ENCODE assay signal across 13 cellular contexts in genomic region chr4:152957437-152958185, GRCh38. TPM values are rescaled to one million over a fixed set of nuclear protein-coding genes. Genes with fewer than 3 reads are reported as not detected.
DNase-seq lines count a peak whose midpoint lies in the region; ATAC-seq, FAIRE-seq and TF ChIP-seq lines count a peak whose summit lies in the region.
"Had no signal": no experiment of that assay in that cellular context is flagged by ENCODE, and none has a peak within 500 bp of the region (broad histone marks: within the 10 kb centered on the region; RNA-seq: fewer than 3 reads in every experiment).

No MANE protein-coding gene starts in this region.

- no peak overlapping the region for H3K23ac ChIP-seq in H9 (ENCODE audit: insufficient read length, low read depth, low read length)

- CTCF ChIA-PET in K562 (lab: Yijun Ruan, JAX; ENCODE audit: low intra/inter-chr PET ratio): no interaction called here
- CTCF ChIA-PET in activated naive CD4-positive, alpha-beta T cell treated with anti-CD3 and anti-CD28 coated beads for 36 hours (lab: Charles Lee): no interaction called here
- CTCF ChIA-PET in OCI-LY7 (lab: Charles Lee; ENCODE audit: unreplicated experiment): no interaction called here

- no peak overlapping the region for H2BK20ac ChIP-seq in H9 (ENCODE audit: low read depth, low read length, poor library complexity, severe bottlenecking)

- H2BK12ac ChIP-seq in H9 (ENCODE audit: insufficient read length, low read depth, low read length): no peak overlapping the region

- intact Hi-C loops in K562 (cut with micrococcal nuclease) (no loop called here), kidney (cut with DNase I) (no loop called here), OCI-LY7 (cut with micrococcal nuclease; ENCODE audit: unreplicated experiment) (no loop called here)
- intact Hi-C loops in activated naive CD4-positive, alpha-beta T cell treated with anti-CD3 and anti-CD28 coated beads for 36 hours (cut with micrococcal nuclease): no loop called here

- peak overlapping the region in 2 of 3 experiments; percentile 32 to 87; a peak in 6 of 7 replicates for H3K27ac Mint-ChIP-seq in H9
- no peak overlapping the region for H3K27ac Mint-ChIP-seq in activated naive CD4-positive, alpha-beta T cell treated with anti-CD3 and anti-CD28 coated beads for 36 hours
- H3K27ac Mint-ChIP-seq: CD4-positive, CD25-positive, alpha-beta regulatory T cell; mesothelial cell of epicardium had no signal

- H3K9me2 ChIP-seq in OCI-LY7 (ENCODE audit: insufficient read depth, low read length): no peaks in the 10 kb centered on the region

- H3K27me3 ChIP-seq in H9 (ENCODE audit: insufficient read depth, low read length): no peaks in the 10 kb centered on the region
- H3K27me3 ChIP-seq in K562 (ENCODE audit: control insufficient read depth in 2 of 2, insufficient read depth in 2 of 2, low read length in 2 of 2): peaks cover 0 to 15% of the 10 kb centered on the region in 2 experiments; a peak in 2 of 5 replicates
- H3K27me3 ChIP-seq in parathyroid adenoma (ENCODE audit: control insufficient read depth, insufficient read depth, low read length): no peaks in the 10 kb centered on the region
- H3K27me3 ChIP-seq: suprapubic skin had no signal

- H3K18ac ChIP-seq in H9 (ENCODE audit: insufficient read length, low read depth, low read length): no peak overlapping the region

- no peak for TF ChIP-seq EP300 in K562 (IDR thresholded peaks at IDR 0.05; ENCODE audit: low read length)

- H2AFZ ChIP-seq in H9 (ENCODE audit: low read length): no peak overlapping the region
- H2AFZ ChIP-seq in K562 (ENCODE audit: low read depth, low read length): peak overlapping the region; percentile 5; the same call in 1 of the 2 replicates
- peak overlapping the region; percentile 53 for H2AFZ ChIP-seq in parathyroid adenoma
- H2AFZ ChIP-seq in OCI-LY7 (ENCODE audit: low read length): no peak overlapping the region

- no peak overlapping the region for H2BK120ac ChIP-seq in H9 (ENCODE audit: low read depth, low read length, poor library complexity, severe bottlenecking)

- H2BK15ac ChIP-seq in H9 (ENCODE audit: low read depth, low read length): no peak overlapping the region

- H3K79me2 ChIP-seq in H9 (ENCODE audit: insufficient read depth, low read length) (peaks cover 3% of the 10 kb centered on the region), K562 (ENCODE audit: control insufficient read depth, insufficient read depth, low read length) (no peaks in the 10 kb centered on the region), parathyroid adenoma (peaks cover 4% of the 10 kb centered on the region), OCI-LY7 (ENCODE audit: insufficient read depth, low read depth, low read length) (no peaks in the 10 kb centered on the region)

- TF ChIP-seq RAD21 in K562 (CRISPR knock-in tag; conservative IDR thresholded peaks at IDR 0.05 in 1 of 2, IDR thresholded peaks at IDR 0.05 in 1 of 2): peak in 1 of 2 experiments; percentile 9; a peak in 1 of 4 replicates

- no peak; the same call in 2 of the 3 replicates for TF ChIP-seq CTCF in H9 (conservative IDR thresholded peaks at IDR 0.05)
- TF ChIP-seq CTCF in K562 (IDR thresholded peaks at IDR 0.05 in 2 of 3, conservative IDR thresholded peaks at IDR 0.05 in 1 of 3; ENCODE audit: insufficient read depth in 2 of 3, low read depth in 1 of 3, low read length in 3 of 3): 0 out of 6 replicates have a peak, but pooled peaks of 2 of the 3 experiments have one; percentile 23 to 26
- TF ChIP-seq CTCF in kidney (IDR thresholded peaks at IDR 0.05; ENCODE audit: borderline replicate concordance, extremely low read depth, insufficient read depth): no peak
- TF ChIP-seq CTCF in parathyroid adenoma (IDR thresholded peaks at IDR 0.05): no peak
- TF ChIP-seq CTCF in OCI-LY7 (conservative IDR thresholded peaks at IDR 0.05; ENCODE audit: low read length): no peak

- H2AK5ac ChIP-seq in H9 (ENCODE audit: insufficient read length, low read length): no peak overlapping the region

- H4K8ac ChIP-seq in H9 (replicated peaks; ENCODE audit: insufficient read length, low read depth, low read length): no peak overlapping the region

- H3K4me3 ChIP-seq in K562 (no peak overlapping the region), kidney (ENCODE audit: low read length in 2 of 2) (peak overlapping the region in 1 of 2 donors; percentile 3), parathyroid adenoma (ENCODE audit: low read depth, low read length) (no peak overlapping the region), OCI-LY7 (ENCODE audit: low read depth, low read length, poor library complexity, severe bottlenecking) (no peak overlapping the region)
- H3K4me3 ChIP-seq: suprapubic skin had no signal

- H4K20me1 ChIP-seq in H9 (ENCODE audit: control insufficient read depth, insufficient read depth, insufficient read length): no peaks in the 10 kb centered on the region
- H4K20me1 ChIP-seq in K562 (replicated peaks; ENCODE audit: control insufficient read depth, insufficient read depth, low read length): no peaks in the 10 kb centered on the region
- no peaks in the 10 kb centered on the region for H4K20me1 ChIP-seq in OCI-LY7 (ENCODE audit: insufficient read depth, low read length)

- H3K36me3 ChIP-seq in K562 (ENCODE audit: control insufficient read depth, insufficient read depth, low read length): no peaks in the 10 kb centered on the region
- no peaks in the 10 kb centered on the region for H3K36me3 ChIP-seq in kidney (ENCODE audit: control insufficient read depth in 1 of 2, insufficient read depth in 2 of 2, low read length in 2 of 2)
- H3K36me3 ChIP-seq in parathyroid adenoma (ENCODE audit: control insufficient read depth, insufficient read depth, low read length): no peaks in the 10 kb centered on the region
- H3K36me3 ChIP-seq in OCI-LY7 (ENCODE audit: insufficient read depth, low read length): no peaks in the 10 kb centered on the region

- ATAC-seq in K562: peak; percentile 85

- no peak for DNase-seq in H9
- peak; percentile 14 to 47 (median 36) for DNase-seq in K562 (ENCODE audit: extremely low read depth in 1 of 4, low spot score in 3 of 4)
- DNase-seq in kidney: no peak
- DNase-seq in activated naive CD4-positive, alpha-beta T cell treated with anti-CD3 and anti-CD28 coated beads for 36 hours: no peak
- no peak for DNase-seq in OCI-LY7 (ENCODE audit: low spot score)
- no peak for DNase-seq in NCI-H187 (lab: John Stamatoyannopoulos, UW)
- DNase-seq in activated effector memory CD4-positive, alpha-beta T cell treated with anti-CD3 and anti-CD28 coated beads, Interleukin-2, amount 50 U/mL, for 16 hours: no peak
- DNase-seq: CD4-positive, CD25-positive, alpha-beta regulatory T cell; NCI-H2171 treated with DMSO at 0.1 percent for 48 hours; stimulated activated CD4-positive, alpha-beta T cell treated with anti-CD3 and anti-CD28 coated beads, Interleukin-2, amount 100 ng/mL, for 48 hours had no signal

- no TSS peak for BruUV-seq in K562 (replicated peaks; lab: Mats Ljungman, UMichigan)
- BruUV-seq in OCI-LY7 (replicated peaks; lab: Mats Ljungman, UMichigan): no TSS peak

- no peaks in the 10 kb centered on the region for H3K23me2 ChIP-seq in H9 (ENCODE audit: insufficient read length, low read depth, low read length, poor library complexity, severe bottlenecking)

- H3K9me3 Mint-ChIP-seq in H9: no peaks in the 10 kb centered on the region
- H3K9me3 Mint-ChIP-seq in activated naive CD4-positive, alpha-beta T cell treated with anti-CD3 and anti-CD28 coated beads for 36 hours: no peaks in the 10 kb centered on the region
- H3K9me3 Mint-ChIP-seq: CD4-positive, CD25-positive, alpha-beta regulatory T cell; mesothelial cell of epicardium had no signal

- peaks cover 18 to 70% (median 33%) of the 10 kb centered on the region in 3 experiments for H3K36me3 Mint-ChIP-seq in H9 (ENCODE audit: insufficient read depth in 1 of 3, low read depth in 3 of 3)
- H3K36me3 Mint-ChIP-seq in activated naive CD4-positive, alpha-beta T cell treated with anti-CD3 and anti-CD28 coated beads for 36 hours (ENCODE audit: low read depth): no peaks in the 10 kb centered on the region
- H3K36me3 Mint-ChIP-seq: CD4-positive, CD25-positive, alpha-beta regulatory T cell had no signal

- H4K91ac ChIP-seq in H9 (ENCODE audit: insufficient read length, low read depth, low read length): no peak overlapping the region

- H3K4ac ChIP-seq in H9 (ENCODE audit: low read depth, low read length): no peak overlapping the region

- no CpG with 5 or more reads among the region's 11 CpGs for WGBS in H9 (ENCODE audit: extremely low coverage, insufficient read length, low lambda C conversion rate)
- under 1% methylated on average over 11 of the region's 11 CpGs for WGBS in K562 (ENCODE audit: insufficient coverage, low coverage, missing lambda C conversion rate)

- peaks cover 16% of the 10 kb centered on the region in 2 experiments; a peak in 3 of 4 replicates for H3K4me1 Mint-ChIP-seq in H9
- H3K4me1 Mint-ChIP-seq in activated naive CD4-positive, alpha-beta T cell treated with anti-CD3 and anti-CD28 coated beads for 36 hours (ENCODE audit: low read depth): no peaks in the 10 kb centered on the region
- H3K4me1 Mint-ChIP-seq: CD4-positive, CD25-positive, alpha-beta regulatory T cell had no signal

- H3T11ph ChIP-seq in H9 (ENCODE audit: low read length): no peak overlapping the region

- H3K4me2 ChIP-seq in H9 (ENCODE audit: insufficient read depth, insufficient read length, low read length): no peak overlapping the region
- H3K4me2 ChIP-seq in K562 (ENCODE audit: insufficient read depth, low read length): peak overlapping the region; percentile 45; the same call in 1 of the 2 replicates
- H3K4me2 ChIP-seq in parathyroid adenoma (ENCODE audit: low read length): peak overlapping the region; percentile 40
- no peak overlapping the region for H3K4me2 ChIP-seq in OCI-LY7 (ENCODE audit: low read length)

- no peak overlapping the region for H3K27ac ChIP-seq in H9 (ENCODE audit: insufficient read length, low read depth, low read length)
- no peak overlapping the region for H3K27ac ChIP-seq in K562 (ENCODE audit: extremely low read depth, low read depth, low read length)
- peak overlapping the region; percentile 9 to 59 for H3K27ac ChIP-seq in kidney (ENCODE audit: low read depth in 2 of 2, low read length in 2 of 2)
- H3K27ac ChIP-seq in parathyroid adenoma: peak overlapping the region; percentile 64
- no peak overlapping the region for H3K27ac ChIP-seq in OCI-LY7 (ENCODE audit: low read depth, low read length, poor library complexity, severe bottlenecking)
- H3K27ac ChIP-seq: suprapubic skin had no signal

- POLR2A ChIA-PET in K562 (lab: Yijun Ruan, JAX): interaction anchor here (1.5 kb wide), 1 partner anchor 49 kb away, joined by 3 read pairs; no protein-coding TSS in a partner anchor
- POLR2A ChIA-PET in OCI-LY7 (lab: Charles Lee): no interaction called here

- H2BK5ac ChIP-seq in H9 (ENCODE audit: insufficient read length, low read length): peak overlapping the region; percentile 38

- in situ Hi-C loops in K562 (cut with MboI): no loop called here

- H3K9me3 ChIP-seq in H9 (ENCODE audit: control insufficient read depth, low read depth, low read length) (no peaks in the 10 kb centered on the region), K562 (replicated peaks; ENCODE audit: control insufficient read depth, insufficient read depth, low read depth, low read length) (no peaks in the 10 kb centered on the region), kidney (ENCODE audit: control insufficient read depth in 1 of 2, low read length in 2 of 2) (no peaks in the 10 kb centered on the region), parathyroid adenoma (ENCODE audit: control insufficient read depth, low read length) (no peaks in the 10 kb centered on the region), OCI-LY7 (ENCODE audit: low read length) (no peaks in the 10 kb centered on the region)
- H3K9me3 ChIP-seq: suprapubic skin had no signal

- H3K4me1 ChIP-seq in H9 (ENCODE audit: insufficient read depth, low read length): no peaks in the 10 kb centered on the region; the same call in 1 of the 2 replicates
- H3K4me1 ChIP-seq in K562 (replicated peaks in 1 of 2; ENCODE audit: control insufficient read depth in 2 of 2, insufficient read depth in 2 of 2, low read length in 2 of 2): peaks cover 7 to 25% of the 10 kb centered on the region in 2 experiments
- peaks cover 11 to 14% of the 10 kb centered on the region in 2 donors for H3K4me1 ChIP-seq in kidney (ENCODE audit: control insufficient read depth in 1 of 2, insufficient read depth in 1 of 2, low read depth in 1 of 2, low read length in 2 of 2)
- peaks cover 38% of the 10 kb centered on the region for H3K4me1 ChIP-seq in parathyroid adenoma
- no peaks in the 10 kb centered on the region for H3K4me1 ChIP-seq in OCI-LY7 (ENCODE audit: insufficient read depth, low read length, poor library complexity, severe bottlenecking)

- H3K9ac ChIP-seq in H9 (ENCODE audit: extremely low read depth, insufficient read length, low read length): peak overlapping the region; percentile 22
- H3K9ac ChIP-seq in K562 (ENCODE audit: insufficient read depth in 1 of 2, low read depth in 2 of 2, low read length in 2 of 2): no peak overlapping the region
- no peak overlapping the region for H3K9ac ChIP-seq in kidney (ENCODE audit: low read length in 2 of 2)
- H3K9ac ChIP-seq in parathyroid adenoma: no peak overlapping the region

- peak overlapping the region; percentile 71 for H3K56ac ChIP-seq in H9 (ENCODE audit: insufficient read length, low read depth, low read length)

- FAIRE-seq in K562 (lab: Jason Lieb, UNC) (no peak), kidney (lab: Jason Lieb, UNC) (peak; percentile 44)

- H4K5ac ChIP-seq in H9 (ENCODE audit: insufficient read length, low read depth, low read length): no peak overlapping the region

- no peaks in the 10 kb centered on the region for H3K9me1 ChIP-seq in K562 (ENCODE audit: control insufficient read depth, insufficient read depth, low read length)

- no peak overlapping the region for H3K4me3 Mint-ChIP-seq in H9
- H3K4me3 Mint-ChIP-seq in activated naive CD4-positive, alpha-beta T cell treated with anti-CD3 and anti-CD28 coated beads for 36 hours: no peak overlapping the region
- H3K4me3 Mint-ChIP-seq: CD4-positive, CD25-positive, alpha-beta regulatory T cell; mesothelial cell of epicardium had no signal

- TF ChIP-seq POLR2A in K562 (conservative IDR thresholded peaks at IDR 0.05): no peak

- no peak overlapping the region for H3K14ac ChIP-seq in H9 (ENCODE audit: insufficient read depth, low read length)

- H3K79me1 ChIP-seq in H9 (ENCODE audit: insufficient read depth, low read depth, low read length, poor library complexity, severe bottlenecking): peaks cover 5% of the 10 kb centered on the region

- H3K27me3 Mint-ChIP-seq in H9 (ENCODE audit: low read depth): no peaks in the 10 kb centered on the region
- H3K27me3 Mint-ChIP-seq in activated naive CD4-positive, alpha-beta T cell treated with anti-CD3 and anti-CD28 coated beads for 36 hours (ENCODE audit: low read depth): no peaks in the 10 kb centered on the region

RNA-seq across cellular contexts. Expression of gene FHDC1, which starts 21.5 kb away (rescaled TPM):
- total RNA-seq in H9 (2021): 19.7 and 19.9 TPM in 2 replicates
- 0.83 and 1.1 TPM in 2 replicates for total RNA-seq in K562 (2011; cell fraction: chromatin; rRNA removed; ENCODE audit: low replicate concordance)
- 0.53 and 0.83 TPM in 2 replicates for total RNA-seq in K562 (2011; cell fraction: nucleolus; rRNA removed)
- total RNA-seq in K562 (2011; cell fraction: nucleoplasm; rRNA removed): 0.51 and 0.69 TPM in 2 replicates
- 0.04 and 0.05 TPM in 2 replicates for total RNA-seq in K562 (2014; rRNA removed)
- total RNA-seq in K562 (2014; rRNA removed; fragmentation: Illumina TruSeq; extraction: Trizol): 0.07 and 0.10 TPM in 2 replicates
- 0.04 TPM in 2 replicates for total RNA-seq in K562 (2015; rRNA removed; fragmentation: Illumina TruSeq; extraction: Trizol)
- total RNA-seq in K562 (2021): 0.16 and 0.18 TPM in 2 replicates
- 0.43 and 0.66 TPM in 2 replicates for polyA plus RNA-seq in K562 (2011; rRNA removed)
- 0.33 and 0.59 TPM in 2 replicates for polyA plus RNA-seq in K562 (2011; cell fraction: cytosol; rRNA removed)
- polyA plus RNA-seq in K562 (2011; cell fraction: nucleus; rRNA removed): 1.6 and 1.9 TPM in 2 replicates
- 0.12 and 0.24 TPM in 2 replicates for polyA plus RNA-seq in K562 (2012)
- 0.07 and 0.10 TPM in 2 replicates for polyA plus RNA-seq in K562 (2014; fragmentation: Illumina TruSeq; extraction: Trizol)
- polyA plus RNA-seq in K562 (2014; fragmentation: Nextera tagmentation; extraction: Ambion mirVana): under 1 TPM; 0.01 to 0.08 TPM
- 0.03 and 0.16 TPM in 2 replicates for polyA plus RNA-seq in K562 (2014; rRNA removed)
- polyA minus RNA-seq in K562 (2011; rRNA and poly(A)+ RNA removed): 0.49 and 0.90 TPM in 2 replicates
- 0.76 and 1.6 TPM in 2 replicates for polyA minus RNA-seq in K562 (2011; cell fraction: cytosol; rRNA and poly(A)+ RNA removed)
- 0.67 and 1.1 TPM in 2 replicates for polyA minus RNA-seq in K562 (2011; cell fraction: nucleus; rRNA and poly(A)+ RNA removed)
- 5.9 TPM for total RNA-seq in kidney
- 1.5 TPM for polyA plus RNA-seq in kidney (ENCODE audit: insufficient read depth, low read depth, low replicate concordance)
- under 1 TPM; 0.07 to 0.12 TPM for total RNA-seq in activated naive CD4-positive, alpha-beta T cell treated with anti-CD3 and anti-CD28 coated beads for 36 hours
- 0.03 and 0.13 TPM in 2 replicates for total RNA-seq in OCI-LY7 (2014; rRNA removed; shearing (Covaris generic))
- total RNA-seq in OCI-LY7 (2022): 0.04 and 0.06 TPM in 2 replicates
- polyA plus RNA-seq: CD4-positive, CD25-positive, alpha-beta regulatory T cell had no signal

Comparison
In these comparisons a context has a peak if more than half of its experiments do, and no peak if none do; other contexts are left out.
1. DNase-seq: peak in K562 (4 of 4); none in H9 (single experiment), kidney (single experiment), activated naive CD4-positive, alpha-beta T cell treated with anti-CD3 and anti-CD28 coated beads for 36 hours (single experiment), OCI-LY7 (single experiment), NCI-H187 (0 of 2) and activated effector memory CD4-positive, alpha-beta T cell treated with anti-CD3 and anti-CD28 coated beads, Interleukin-2, amount 50 U/mL, for 16 hours (single experiment).
2. H2AFZ ChIP-seq: peak in K562 (single experiment) and parathyroid adenoma (single experiment); none in H9 (single experiment) and OCI-LY7 (single experiment).
3. H3K27ac ChIP-seq: peak in kidney (2 of 2) and parathyroid adenoma (single experiment); none in H9 (single experiment), K562 (single experiment) and OCI-LY7 (single experiment).
4. H3K4me2 ChIP-seq: peak in K562 (single experiment) and parathyroid adenoma (single experiment); none in H9 (single experiment) and OCI-LY7 (single experiment).
5. CTCF ChIP-seq: peak in K562 (2 of 3); none in H9 (single experiment), kidney (single experiment), parathyroid adenoma (single experiment) and OCI-LY7 (single experiment).